ENCODE assay signal across 25 cellular contexts in genomic region chr10:124321433-124322072, GRCh38.
DNase-seq lines count a peak whose midpoint lies in the region; ATAC-seq and TF ChIP-seq lines count a peak whose summit lies in the region.
"Had no signal": no experiment of that assay in that cellular context is flagged by ENCODE, and none has a peak within 500 bp of the region (broad histone marks: within the 10 kb centered on the region; RNA-seq: fewer than 3 reads in every experiment).

No MANE protein-coding gene starts in this region.

- no peak overlapping the region for H3K4me3 Mint-ChIP-seq in activated CD4-positive, alpha-beta memory T cell treated with anti-CD3 and anti-CD28 coated beads, Interleukin-2, amount 10 ng/mL, durations not matched to agents 7 days and 5 days
- no peak overlapping the region for H3K4me3 Mint-ChIP-seq in activated CD4-positive, alpha-beta memory T cell treated with anti-CD3 and anti-CD28 coated beads for 36 hours
- H3K4me3 Mint-ChIP-seq: IgD-negative memory B cell had no signal

- no peaks in the 10 kb centered on the region for H3K36me3 Mint-ChIP-seq in activated CD4-positive, alpha-beta memory T cell treated with anti-CD3 and anti-CD28 coated beads, Interleukin-2, amount 10 ng/mL, durations not matched to agents 7 days and 5 days (ENCODE audit: low read depth)
- H3K36me3 Mint-ChIP-seq in activated CD4-positive, alpha-beta memory T cell treated with anti-CD3 and anti-CD28 coated beads for 36 hours = no peaks in the 10 kb centered on the region

- H3K4me3 ChIP-seq in osteoblast (ENCODE audit: insufficient read depth, low read length) (no peak overlapping the region), breast epithelium (no peak overlapping the region)
- H3K4me3 ChIP-seq: PC-9 had no signal

- H3K27me3 ChIP-seq in osteoblast (ENCODE audit: insufficient read depth, low read length) = no peaks in the 10 kb centered on the region
- H3K27me3 ChIP-seq in breast epithelium = no peaks in the 10 kb centered on the region

- no peak overlapping the region for H3K27ac ChIP-seq in osteoblast (ENCODE audit: low read depth, low read length)
- H3K27ac ChIP-seq in breast epithelium = no peak overlapping the region
- H3K27ac ChIP-seq: KMS-11, PC-9 had no signal

- no peak overlapping the region for H2AFZ ChIP-seq in osteoblast (ENCODE audit: low read length)
- H2AFZ ChIP-seq: PC-9 had no signal

- DNase-seq in activated CD4-positive, alpha-beta memory T cell treated with anti-CD3 and anti-CD28 coated beads, Interleukin-2, amount 10 ng/mL, durations not matched to agents 7 days and 5 days = peak; percentile 5
- no peak for DNase-seq in activated CD4-positive, alpha-beta memory T cell treated with anti-CD3 and anti-CD28 coated beads for 36 hours
- DNase-seq in left lobe of liver (ENCODE audit: low spot score) = peak; percentile 30
- peak; percentile 29 for DNase-seq in osteoblast (ENCODE audit: insufficient read length, low spot score, missing footprints)
- DNase-seq in MV-4-11 (lab: John Stamatoyannopoulos, UW) = no peak
- DNase-seq in breast epithelium (ENCODE audit: low spot score in 2 of 2) = no peak
- no peak for DNase-seq in inferior parietal cortex (ENCODE audit: extremely low spot score)
- DNase-seq: 8988T, ACHN, Calu3, DMS79 treated with DMSO at 0.1 percent for 48 hours, GF-D8, GOT3, HCEC 1CT, MM.1S, NCI-H1048, NCI-H1417 treated with DMSO at 0.1 percent for 48 hours, NCI-H1694 treated with DMSO at 0.1 percent for 48 hours, NCI-H2081, NCI-H2227 treated with DMSO at 0.1 percent for 48 hours, NCI-H526 treated with DMSO at 0.1 percent for 48 hours, PC-9 had no signal

- H3K36me3 ChIP-seq in osteoblast (ENCODE audit: insufficient read depth, low read length) = no peaks in the 10 kb centered on the region
- H3K36me3 ChIP-seq in breast epithelium = no peaks in the 10 kb centered on the region

- H4K20me1 ChIP-seq in osteoblast (ENCODE audit: insufficient read depth, low read length) = no peaks in the 10 kb centered on the region

- no peaks in the 10 kb centered on the region for H3K4me1 Mint-ChIP-seq in activated CD4-positive, alpha-beta memory T cell treated with anti-CD3 and anti-CD28 coated beads, Interleukin-2, amount 10 ng/mL, durations not matched to agents 7 days and 5 days
- H3K4me1 Mint-ChIP-seq in activated CD4-positive, alpha-beta memory T cell treated with anti-CD3 and anti-CD28 coated beads for 36 hours (ENCODE audit: low read depth) = no peaks in the 10 kb centered on the region
- H3K4me1 Mint-ChIP-seq: IgD-negative memory B cell had no signal

- TF ChIP-seq POLR2A in breast epithelium (IDR thresholded peaks at IDR 0.05) = no peak

- H3K4me1 ChIP-seq in osteoblast (ENCODE audit: insufficient read depth, low read length) (peaks cover 4% of the 10 kb centered on the region), breast epithelium (no peaks in the 10 kb centered on the region)

- intact Hi-C loops in activated CD4-positive, alpha-beta memory T cell treated with anti-CD3 and anti-CD28 coated beads for 36 hours (cut with micrococcal nuclease) = no loop called here
- intact Hi-C loops in breast epithelium (cut with DNase I; ENCODE audit: low total_unique reads) = loop anchor here (1.0 kb wide), 1 partner anchor 46 kb away; no protein-coding TSS in a partner anchor

- no peak overlapping the region for H3K4me2 ChIP-seq in osteoblast (ENCODE audit: insufficient read depth, low read length)
- H3K4me2 ChIP-seq: KMS-11, PC-9 had no signal

- POLR2A ChIA-PET in activated CD4-positive, alpha-beta memory T cell treated with anti-CD3 and anti-CD28 coated beads, Interleukin-2, amount 10 ng/mL, durations not matched to agents 7 days and 5 days (lab: Charles Lee) = no interaction called here
- POLR2A ChIA-PET in activated CD4-positive, alpha-beta memory T cell treated with anti-CD3 and anti-CD28 coated beads for 36 hours (lab: Charles Lee) = no interaction called here

- no peaks in the 10 kb centered on the region for H3K27me3 Mint-ChIP-seq in activated CD4-positive, alpha-beta memory T cell treated with anti-CD3 and anti-CD28 coated beads, Interleukin-2, amount 10 ng/mL, durations not matched to agents 7 days and 5 days
- H3K27me3 Mint-ChIP-seq in activated CD4-positive, alpha-beta memory T cell treated with anti-CD3 and anti-CD28 coated beads for 36 hours = peaks cover 2% of the 10 kb centered on the region

- H3K9me3 ChIP-seq in osteoblast (ENCODE audit: low read depth, low read length) (no peaks in the 10 kb centered on the region), breast epithelium (no peaks in the 10 kb centered on the region)

- CTCF ChIA-PET in activated CD4-positive, alpha-beta memory T cell treated with anti-CD3 and anti-CD28 coated beads, Interleukin-2, amount 10 ng/mL, durations not matched to agents 7 days and 5 days (lab: Charles Lee) = no interaction called here
- CTCF ChIA-PET in activated CD4-positive, alpha-beta memory T cell treated with anti-CD3 and anti-CD28 coated beads for 36 hours (lab: Charles Lee) = no interaction called here

- no peak for TF ChIP-seq CTCF in osteoblast (IDR thresholded peaks at IDR 0.05; ENCODE audit: extremely low read depth, low read depth, low read length)
- no peak for TF ChIP-seq CTCF in breast epithelium (IDR thresholded peaks at IDR 0.05)

- no peak overlapping the region for H3K27ac Mint-ChIP-seq in activated CD4-positive, alpha-beta memory T cell treated with anti-CD3 and anti-CD28 coated beads, Interleukin-2, amount 10 ng/mL, durations not matched to agents 7 days and 5 days
- no peak overlapping the region for H3K27ac Mint-ChIP-seq in activated CD4-positive, alpha-beta memory T cell treated with anti-CD3 and anti-CD28 coated beads for 36 hours

- ATAC-seq in left lobe of liver = no peak
- ATAC-seq: Right ventricle myocardium inferior had no signal

- no peaks in the 10 kb centered on the region for H3K9me3 Mint-ChIP-seq in activated CD4-positive, alpha-beta memory T cell treated with anti-CD3 and anti-CD28 coated beads, Interleukin-2, amount 10 ng/mL, durations not matched to agents 7 days and 5 days
- H3K9me3 Mint-ChIP-seq in activated CD4-positive, alpha-beta memory T cell treated with anti-CD3 and anti-CD28 coated beads for 36 hours = peaks cover 1% of the 10 kb centered on the region

- H3K79me2 ChIP-seq in osteoblast (ENCODE audit: insufficient read depth, low read length) = no peaks in the 10 kb centered on the region

Comparison
In these comparisons a context has a peak if more than half of its experiments do, and no peak if none do; other contexts are left out.
1. DNase-seq: peak in activated CD4-positive, alpha-beta memory T cell treated with anti-CD3 and anti-CD28 coated beads, Interleukin-2, amount 10 ng/mL, durations not matched to agents 7 days and 5 days (single experiment), left lobe of liver (single experiment) and osteoblast (single experiment); none in activated CD4-positive, alpha-beta memory T cell treated with anti-CD3 and anti-CD28 coated beads for 36 hours (single experiment), MV-4-11 (single experiment), breast epithelium (0 of 2) and inferior parietal cortex (single experiment).